In genomic region chr7:47988496-47989386, GRCh38 we compare ENCODE assay signal across 1 cellular context.
TF ChIP-seq lines count a peak whose summit lies in the region.

No MANE protein-coding gene starts in this region.

TF ChIP-seq in HepG2, 621 proteins besides CTCF, POLR2A, EP300 and RAD21:
- no peak for TF ChIP-seq NFRKB (IDR thresholded peaks at IDR 0.05)
- TF ChIP-seq CREB1 (IDR thresholded peaks at IDR 0.05): peak; percentile 67
- TF ChIP-seq CREB1 (CRISPR knock-in tag; IDR thresholded peaks at IDR 0.05): no peak
